ENCODE assay signal across 29 cellular contexts in genomic region chr5:139223481-139223880, GRCh38.
"Had no signal": no experiment of that assay in that cellular context is flagged by ENCODE, and none has a peak within 500 bp of the region (broad histone marks: within the 10 kb centered on the region; RNA-seq: fewer than 3 reads in every experiment).

No MANE protein-coding gene starts in this region.

- H3K4me1 ChIP-seq: adrenal gland, ascending aorta, left lung, pancreas, psoas muscle, right atrium auricular region had no signal

- H3K27ac Mint-ChIP-seq: activated naive CD8-positive, alpha-beta T cell; activated T-helper 2 cell treated with anti-CD3 and anti-CD28 coated beads, Interferon-gamma antibody, Interleukin-2, Interleukin-4, amounts not matched to agents 10 μg/mL and 5 μg/mL and 100 μg/mL, durations not matched to agents 14 hours and 24 hours and 36 hours; immature natural killer cell; mesothelial cell of epicardium; natural killer cell treated with Interleukin-12 subunit alpha and Interleukin-12 subunit beta and Interleukin-15 and Interleukin-18, amount 100 ng/mL, for 72 hours; stimulated activated naive CD8-positive, alpha-beta T cell treated with anti-CD3 and anti-CD28 coated beads, Interleukin-15, Interleukin-2, amounts not matched to agents 100 ng/mL and 50 ng/mL, for 24 hours had no signal

- H3K36me3 ChIP-seq: adrenal gland, ascending aorta, brain microvascular endothelial cell, left lung, neutrophil, pancreas, right atrium auricular region had no signal

- H3K4me3 Mint-ChIP-seq: activated naive CD8-positive, alpha-beta T cell; activated T-cell treated with anti-CD3 and anti-CD28 coated beads, Interleukin-2, amount 50 U/mL, for 4 hours; immature natural killer cell; mesothelial cell of epicardium; natural killer cell treated with Interleukin-12 subunit alpha and Interleukin-12 subunit beta and Interleukin-15 and Interleukin-18, amount 100 ng/mL, for 72 hours; stimulated activated naive CD8-positive, alpha-beta T cell treated with anti-CD3 and anti-CD28 coated beads, Interleukin-15, Interleukin-2, amounts not matched to agents 100 ng/mL and 50 ng/mL, for 24 hours had no signal

- H3K4me3 ChIP-seq: adrenal gland, left lung, pancreas, right atrium auricular region had no signal

- H3K9me3 Mint-ChIP-seq: activated T-cell treated with anti-CD3 and anti-CD28 coated beads, Interleukin-2, amount 50 U/mL, for 4 hours; activated T-helper 2 cell treated with anti-CD3 and anti-CD28 coated beads, Interferon-gamma antibody, Interleukin-2, Interleukin-4, amounts not matched to agents 10 μg/mL and 5 μg/mL and 100 μg/mL, durations not matched to agents 14 hours and 24 hours and 36 hours; immature natural killer cell; mesothelial cell of epicardium; natural killer cell treated with Interleukin-12 subunit alpha and Interleukin-12 subunit beta and Interleukin-15 and Interleukin-18, amount 100 ng/mL, for 72 hours; stimulated activated naive CD8-positive, alpha-beta T cell treated with anti-CD3 and anti-CD28 coated beads, Interleukin-15, Interleukin-2, amounts not matched to agents 100 ng/mL and 50 ng/mL, for 24 hours had no signal

- H3K36me3 Mint-ChIP-seq: immature natural killer cell; mesothelial cell of epicardium; natural killer cell treated with Interleukin-12 subunit alpha and Interleukin-12 subunit beta and Interleukin-15 and Interleukin-18, amount 100 ng/mL, for 72 hours had no signal

- H3K27me3 ChIP-seq: adrenal gland, ascending aorta, brain microvascular endothelial cell, left lung, neutrophil, pancreas, right atrium auricular region had no signal

- H3K9me3 ChIP-seq: adrenal gland, ascending aorta, left lung, neutrophil, pancreas, psoas muscle, right atrium auricular region had no signal

- DNase-seq: activated CD4-positive, alpha-beta T cell treated with anti-CD3 and anti-CD28 coated beads for 4 hours; activated CD4-positive, alpha-beta T cell treated with anti-CD3 and anti-CD28 coated beads, Interleukin-2, amount 50 U/mL, for 48 hours; activated CD4-positive, CD25-positive, alpha-beta regulatory T cell; activated CD8-positive, alpha-beta memory T cell treated with anti-CD3 and anti-CD28 coated beads, Interleukin-2, amount 50 U/mL, for 48 hours; activated naive CD4-positive, alpha-beta T cell; activated T-cell treated with anti-CD3 and anti-CD28 coated beads, Interleukin-2, amount 50 U/mL, for 4 hours; adrenal gland; brain microvascular endothelial cell; central memory CD4-positive, alpha-beta T cell; dermis blood vessel endothelial cell; effector CD8-positive, alpha-beta T cell; foreskin fibroblast; immature natural killer cell; kidney glomerular epithelial cell; left lung; pancreas; psoas muscle; stimulated activated CD4-positive, alpha-beta T cell treated with anti-CD3 and anti-CD28 coated beads, Interleukin-1b, Interleukin-23, amount 100 ng/mL, for 48 hours; T-helper 1 cell; T1000; trophoblast cell had no signal

- H3K27ac ChIP-seq: adrenal gland, ascending aorta, brain microvascular endothelial cell, left lung, neutrophil, pancreas, psoas muscle, right atrium auricular region had no signal

- FAIRE-seq: pancreas had no signal

- H3K4me1 Mint-ChIP-seq: immature natural killer cell had no signal
